Comparison of ENCODE assay signal across 13 cellular contexts in the genomic region with DNA sequence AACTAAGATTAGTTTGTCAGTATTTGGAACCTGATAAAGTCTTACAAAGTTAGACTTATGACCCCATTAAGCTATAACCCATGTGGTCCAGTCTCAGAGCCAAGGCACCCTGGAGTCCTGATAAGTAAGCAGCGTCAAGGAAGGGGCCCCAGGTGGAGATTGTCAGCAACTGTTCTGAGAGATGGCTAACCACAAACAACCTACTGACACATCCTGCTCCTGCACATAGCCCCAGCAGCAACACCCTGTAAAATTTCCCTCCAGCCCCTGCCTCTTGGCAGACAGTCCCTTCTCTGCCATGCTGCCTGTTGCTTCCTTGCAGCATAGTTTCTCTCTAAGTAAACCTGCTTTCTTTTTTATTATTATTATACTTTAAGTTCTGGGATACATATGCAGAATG.
DNase-seq lines count a peak whose midpoint lies in the region; ATAC-seq lines count a peak whose summit lies in the region.
"Had no signal": no experiment of that assay in that cellular context is flagged by ENCODE, and none has a peak within 500 bp of the region (broad histone marks: within the 10 kb centered on the region; RNA-seq: fewer than 3 reads in every experiment).

No MANE protein-coding gene starts in this region.

- H3K4me3 Mint-ChIP-seq in T-helper 2 cell treated with Interferon-gamma antibody and Interleukin-4, amounts not matched to agents 5 μg/mL and 100 μg/mL, for 36 hours = no peak overlapping the region
- H3K4me3 Mint-ChIP-seq in stimulated activated effector memory CD8-positive, alpha-beta T cell treated with anti-CD3 and anti-CD28 coated beads, Interleukin-12 subunit alpha, Interleukin-12 subunit beta, amount 100 ng/mL, for 72 hours = no peak overlapping the region
- H3K4me3 Mint-ChIP-seq: HFFc6 had no signal

- peaks cover 3% of the 10 kb centered on the region for H3K36me3 Mint-ChIP-seq in T-helper 2 cell treated with Interferon-gamma antibody and Interleukin-4, amounts not matched to agents 5 μg/mL and 100 μg/mL, for 36 hours (ENCODE audit: low read depth)
- no peaks in the 10 kb centered on the region for H3K36me3 Mint-ChIP-seq in stimulated activated effector memory CD8-positive, alpha-beta T cell treated with anti-CD3 and anti-CD28 coated beads, Interleukin-12 subunit alpha, Interleukin-12 subunit beta, amount 100 ng/mL, for 72 hours

- peak; percentile 8 for DNase-seq in activated gamma-delta T cell treated with Interleukin-2 at 50 U/mL for 16 hours
- no peak for DNase-seq in activated gamma-delta T cell (lab: John Stamatoyannopoulos, UW)
- DNase-seq in T-helper 2 cell treated with Interferon-gamma antibody and Interleukin-4, amounts not matched to agents 5 μg/mL and 100 μg/mL, for 36 hours (ENCODE audit: low spot score) = peak; percentile 42
- DNase-seq in stimulated activated effector memory CD8-positive, alpha-beta T cell treated with anti-CD3 and anti-CD28 coated beads, Interleukin-12 subunit alpha, Interleukin-12 subunit beta, amount 100 ng/mL, for 72 hours (ENCODE audit: low spot score in 2 of 2) = no peak
- DNase-seq in NCI-H2081 (lab: John Stamatoyannopoulos, UW) = no peak
- no peak for DNase-seq in mesenteric fat pad (ENCODE audit: low spot score)
- DNase-seq in activated CD8-positive, alpha-beta memory T cell treated with anti-CD3 and anti-CD28 coated beads, Interleukin-2, amount 50 U/mL, for 48 hours = no peak
- DNase-seq: ACHN, amygdala, esophagus squamous epithelium, HFFc6, NCI-H2171 treated with DMSO at 0.1 percent for 48 hours had no signal

- H3K9me3 Mint-ChIP-seq in T-helper 2 cell treated with Interferon-gamma antibody and Interleukin-4, amounts not matched to agents 5 μg/mL and 100 μg/mL, for 36 hours = peaks cover 5% of the 10 kb centered on the region
- no peaks in the 10 kb centered on the region for H3K9me3 Mint-ChIP-seq in stimulated activated effector memory CD8-positive, alpha-beta T cell treated with anti-CD3 and anti-CD28 coated beads, Interleukin-12 subunit alpha, Interleukin-12 subunit beta, amount 100 ng/mL, for 72 hours
- H3K9me3 Mint-ChIP-seq: HFFc6 had no signal

- H3K27ac Mint-ChIP-seq in T-helper 2 cell treated with Interferon-gamma antibody and Interleukin-4, amounts not matched to agents 5 μg/mL and 100 μg/mL, for 36 hours = no peak overlapping the region
- no peak overlapping the region for H3K27ac Mint-ChIP-seq in stimulated activated effector memory CD8-positive, alpha-beta T cell treated with anti-CD3 and anti-CD28 coated beads, Interleukin-12 subunit alpha, Interleukin-12 subunit beta, amount 100 ng/mL, for 72 hours
- H3K27ac Mint-ChIP-seq: HFFc6 had no signal

- ATAC-seq in HG02678 (IDR thresholded peaks at IDR 0.05; ENCODE audit: unreplicated experiment) = peak; percentile 77
- ATAC-seq in stimulated activated effector memory CD8-positive, alpha-beta T cell treated with anti-CD3 and anti-CD28 coated beads, Interleukin-12 subunit alpha, Interleukin-12 subunit beta, amount 100 ng/mL, for 72 hours = peak; percentile 93

- peaks cover 6% of the 10 kb centered on the region for H3K27me3 Mint-ChIP-seq in T-helper 2 cell treated with Interferon-gamma antibody and Interleukin-4, amounts not matched to agents 5 μg/mL and 100 μg/mL, for 36 hours (ENCODE audit: low read depth)

- H3K4me1 Mint-ChIP-seq in T-helper 2 cell treated with Interferon-gamma antibody and Interleukin-4, amounts not matched to agents 5 μg/mL and 100 μg/mL, for 36 hours (ENCODE audit: low read depth) = peaks cover 30% of the 10 kb centered on the region
- H3K4me1 Mint-ChIP-seq in stimulated activated effector memory CD8-positive, alpha-beta T cell treated with anti-CD3 and anti-CD28 coated beads, Interleukin-12 subunit alpha, Interleukin-12 subunit beta, amount 100 ng/mL, for 72 hours = no peaks in the 10 kb centered on the region

Comparison
In these comparisons a context has a peak if more than half of its experiments do, and no peak if none do; other contexts are left out.
1. DNase-seq: peak in activated gamma-delta T cell treated with Interleukin-2 at 50 U/mL for 16 hours (single experiment) and T-helper 2 cell treated with Interferon-gamma antibody and Interleukin-4, amounts not matched to agents 5 μg/mL and 100 μg/mL, for 36 hours (single experiment); none in activated gamma-delta T cell (single experiment), stimulated activated effector memory CD8-positive, alpha-beta T cell treated with anti-CD3 and anti-CD28 coated beads, Interleukin-12 subunit alpha, Interleukin-12 subunit beta, amount 100 ng/mL, for 72 hours (0 of 2), NCI-H2081 (0 of 2), mesenteric fat pad (single experiment) and activated CD8-positive, alpha-beta memory T cell treated with anti-CD3 and anti-CD28 coated beads, Interleukin-2, amount 50 U/mL, for 48 hours (single experiment).